Comparison of ENCODE assay signal across 8 cellular contexts in genomic region chr3:172107403-172107802, GRCh38.
DNase-seq lines count a peak whose midpoint lies in the region; ATAC-seq and TF ChIP-seq lines count a peak whose summit lies in the region.

No MANE protein-coding gene starts in this region.

- intact Hi-C loops in gastrocnemius medialis (cut with DNase I; ENCODE audit: low total_unique reads) = no loop called here

- no peaks in the 10 kb centered on the region for H3K36me3 ChIP-seq in KMS-11 (ENCODE audit: insufficient read depth)
- H3K36me3 ChIP-seq in gastrocnemius medialis = peaks cover 0 to 6% of the 10 kb centered on the region in 2 donors

- DNase-seq in activated effector memory CD4-positive, alpha-beta T cell treated with anti-CD3 and anti-CD28 coated beads, Interleukin-2, amount 50 U/mL, for 16 hours = peak; percentile 79
- DNase-seq in gastrocnemius medialis (no peak), ureter (ENCODE audit: low spot score) (no peak), amniotic stem cell (lab: John Stamatoyannopoulos, UW) (no peak), left lobe of liver (ENCODE audit: low spot score) (no peak)

- H3K4me1 ChIP-seq in KMS-11 (ENCODE audit: low read depth, poor library complexity, severe bottlenecking) (peaks cover 83% of the 10 kb centered on the region), gastrocnemius medialis (peaks cover 50 to 55% of the 10 kb centered on the region in 2 donors)

- ATAC-seq in GM21515 (IDR thresholded peaks at IDR 0.05; ENCODE audit: unreplicated experiment) (peak; percentile 91), gastrocnemius medialis (no peak), left lobe of liver (no peak)

- H3K9me3 ChIP-seq in gastrocnemius medialis = no peaks in the 10 kb centered on the region

- H3K4me3 ChIP-seq in GM08714 (ENCODE audit: low read length) (peak overlapping the region; percentile 61), KMS-11 (IDR thresholded peaks at IDR 0.05; ENCODE audit: insufficient read depth, low read depth, low read length) (no peak overlapping the region), gastrocnemius medialis (no peak overlapping the region)

- peak overlapping the region; percentile 91 for H3K4me2 ChIP-seq in KMS-11

- no peak for TF ChIP-seq CTCF in KMS-11 (conservative IDR thresholded peaks at IDR 0.05; ENCODE audit: low read depth, low read length)
- no peak for TF ChIP-seq CTCF in gastrocnemius medialis (IDR thresholded peaks at IDR 0.05 in 4 of 5, conservative IDR thresholded peaks at IDR 0.05 in 1 of 5)

- TF ChIP-seq POLR2A in gastrocnemius medialis (IDR thresholded peaks at IDR 0.05) = no peak

- H3K27ac ChIP-seq in KMS-11 (peak overlapping the region; percentile 96), gastrocnemius medialis (peak overlapping the region in 3 of 4 donors; percentile 5 to 39 (median 6))

- in situ Hi-C loops in gastrocnemius medialis (cut with MboI; ENCODE audit: low sequenced_read_pairs in 4 of 4) = no loop called here

- no peak overlapping the region for H2AFZ ChIP-seq in KMS-11 (ENCODE audit: low read depth)

- peaks cover 91% of the 10 kb centered on the region for H3K79me2 ChIP-seq in KMS-11 (ENCODE audit: insufficient read depth, low read depth)

- H3K27me3 ChIP-seq in KMS-11 (ENCODE audit: insufficient read depth, low read depth) = no peaks in the 10 kb centered on the region
- no peaks in the 10 kb centered on the region for H3K27me3 ChIP-seq in gastrocnemius medialis

- peak overlapping the region; percentile 47; the same call in 1 of the 2 replicates for H3K9ac ChIP-seq in KMS-11

- H4K20me1 ChIP-seq in KMS-11 (ENCODE audit: insufficient read depth) = no peaks in the 10 kb centered on the region
